1 cellular context compared by ENCODE assay signal in the genomic region with DNA sequence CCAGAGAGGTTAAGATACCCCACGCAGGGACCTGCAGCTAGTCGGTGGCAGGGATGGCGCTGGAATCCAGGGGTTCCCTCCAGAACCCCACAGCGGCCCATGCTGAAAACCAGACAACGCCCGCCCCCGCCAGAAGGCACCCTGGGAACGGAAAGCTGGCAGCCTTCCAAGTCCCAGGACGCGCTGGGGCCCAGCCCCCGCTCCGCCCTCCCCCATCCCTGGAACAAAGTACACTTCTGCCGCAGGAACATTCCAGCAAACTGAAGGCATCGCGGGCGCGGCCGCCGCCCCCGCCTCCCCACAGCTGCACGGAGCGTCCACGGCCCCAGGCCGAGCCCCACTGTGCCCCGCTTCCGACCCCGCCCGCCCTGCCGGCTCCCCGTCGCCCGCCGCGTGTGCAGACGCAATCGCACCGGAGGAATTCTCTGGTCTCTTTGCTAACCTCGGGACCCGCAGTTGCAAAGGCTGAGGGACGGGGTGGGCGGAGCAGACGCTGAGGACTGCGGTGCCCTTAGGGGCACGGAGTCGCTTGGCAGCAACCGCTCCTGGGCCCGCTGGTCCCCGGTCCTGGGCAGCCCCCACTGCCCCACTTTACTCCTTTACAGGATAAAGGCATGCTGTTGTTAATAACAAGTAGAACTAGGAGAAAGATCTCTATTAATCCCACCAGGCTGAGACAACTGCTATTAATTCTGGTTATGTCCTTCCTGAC.
TF ChIP-seq lines count a peak whose summit lies in the region.

No MANE protein-coding gene starts in this region.

TF ChIP-seq in K562, 482 proteins besides CTCF, POLR2A, EP300 and RAD21 (continued from another document and continues in another):
- TF ChIP-seq CBX8 (IDR thresholded peaks at IDR 0.05; ENCODE audit: borderline replicate concordance, extremely low read depth, low read depth, low read length, poor library complexity, severe bottlenecking) (no peak), MEF2D (tag; conservative IDR thresholded peaks at IDR 0.05; ENCODE audit: low read depth) (no peak), TBP (optimal IDR thresholded peaks at IDR 0.05; ENCODE audit: low read depth, low read length) (peak; percentile 17), TAF1 (IDR thresholded peaks at IDR 0.05; ENCODE audit: control insufficient read depth, extremely low read depth, insufficient read depth, low read length, severe bottlenecking) (peak; percentile 67), KDM5B (IDR thresholded peaks at IDR 0.05; ENCODE audit: insufficient replicate concordance, low read depth, low read length) (peak; percentile 69), RHOXF2B (CRISPR knock-in tag; conservative IDR thresholded peaks at IDR 0.05) (no peak), SREBF1 (IDR thresholded peaks at IDR 0.05; ENCODE audit: borderline replicate concordance, low read depth, low read length) (no peak), SMAD1 (IDR thresholded peaks at IDR 0.05; ENCODE audit: low read depth, low read length, partially characterized antibody) (peak; percentile 85), FOXM1 (IDR thresholded peaks at IDR 0.05; ENCODE audit: low read depth) (no peak), FOXM1 (CRISPR knock-in tag; IDR thresholded peaks at IDR 0.05; ENCODE audit: low read depth) (no peak), ZNF766 (CRISPR knock-in tag; conservative IDR thresholded peaks at IDR 0.05) (no peak), SIX5 (IDR thresholded peaks at IDR 0.05; ENCODE audit: borderline replicate concordance in 1 of 2, insufficient read depth in 1 of 2, low read depth in 1 of 2, low read length in 2 of 2) (no peak), BHLHE40 (IDR thresholded peaks at IDR 0.05; ENCODE audit: low read length) (peak; percentile 44), RB1 (IDR thresholded peaks at IDR 0.05; ENCODE audit: low read depth) (0 out of 2 replicates have a peak, but pooled peaks have one; percentile 31), MYNN (IDR thresholded peaks at IDR 0.05) (peak; percentile 75; the same call in 1 of the 2 replicates), MYNN (CRISPR knock-in tag; IDR thresholded peaks at IDR 0.05) (no peak), NBN (IDR thresholded peaks at IDR 0.05; ENCODE audit: low read depth) (peak; percentile 24; the same call in 1 of the 2 replicates), ZNF311 (CRISPR knock-in tag; IDR thresholded peaks at IDR 0.05) (no peak), RFX1 (IDR thresholded peaks at IDR 0.05) (peak; percentile 38; the same call in 1 of the 2 replicates), NRF1 (conservative IDR thresholded peaks at IDR 0.05 in 1 of 2, IDR thresholded peaks at IDR 0.05 in 1 of 2) (peak; percentile 46 to 51; a peak in 2 of 4 replicates), ZNF445 (CRISPR knock-in tag; IDR thresholded peaks at IDR 0.05; ENCODE audit: low read depth) (no peak), CREM (IDR thresholded peaks at IDR 0.05; ENCODE audit: low read depth) (peak; percentile 54), GTF2E2 (tag; IDR thresholded peaks at IDR 0.05) (peak; percentile 74; the same call in 1 of the 2 replicates), POLR2H (tag; IDR thresholded peaks at IDR 0.05; ENCODE audit: low read depth) (peak; percentile 44; the same call in 1 of the 2 replicates), GABPB2 (CRISPR knock-in tag; conservative IDR thresholded peaks at IDR 0.05) (no peak), HMG20B (CRISPR knock-in tag; IDR thresholded peaks at IDR 0.05) (no peak), PHF20 (IDR thresholded peaks at IDR 0.05; ENCODE audit: partially characterized antibody) (peak; percentile 10), KDM2B (CRISPR knock-in tag; IDR thresholded peaks at IDR 0.05) (no peak), ZKSCAN8 (CRISPR knock-in tag; IDR thresholded peaks at IDR 0.05) (0 out of 2 replicates have a peak, but pooled peaks have one; percentile 48), CHD2 (IDR thresholded peaks at IDR 0.05; ENCODE audit: low read depth, low read length) (peak; percentile 61; the same call in 1 of the 2 replicates), U2AF2 (optimal IDR thresholded peaks at IDR 0.05; ENCODE audit: low read depth, low read length) (no peak), ETV6 (IDR thresholded peaks at IDR 0.05; ENCODE audit: borderline replicate concordance in 1 of 2, low read depth in 2 of 2, low read length in 1 of 2) (no peak), ETV6 (CRISPR knock-in tag; IDR thresholded peaks at IDR 0.05; ENCODE audit: borderline replicate concordance) (no peak), MCM5 (IDR thresholded peaks at IDR 0.05; ENCODE audit: low read depth) (no peak), RBM22 (IDR thresholded peaks at IDR 0.05; ENCODE audit: low read depth, low read length, poor library complexity, severe bottlenecking) (no peak), SAP30 (IDR thresholded peaks at IDR 0.05; ENCODE audit: borderline replicate concordance, insufficient read depth, low read depth, low read length, poor library complexity, severe bottlenecking) (no peak), L3MBTL2 (IDR thresholded peaks at IDR 0.05) (peak; percentile 27; the same call in 1 of the 2 replicates), RBFOX2 (IDR thresholded peaks at IDR 0.05; ENCODE audit: low read depth, low read length) (peak; percentile 85), MYC (IDR thresholded peaks at IDR 0.05; ENCODE audit: low read depth, low read length) (peak; percentile 76; the same call in 1 of the 2 replicates), MYC (CRISPR knock-in tag; IDR thresholded peaks at IDR 0.05; ENCODE audit: borderline replicate concordance, low read depth) (no peak), GTF2F1 (IDR thresholded peaks at IDR 0.05; ENCODE audit: low read depth, low read length) (no peak), POLR3G (IDR thresholded peaks at IDR 0.05; ENCODE audit: extremely low read depth, insufficient read length, insufficient replicate concordance) (no peak), ARID1B (IDR thresholded peaks at IDR 0.05) (peak; percentile 65), EP400 (IDR thresholded peaks at IDR 0.05) (peak; percentile 54), SMAD4 (CRISPR knock-in tag; conservative IDR thresholded peaks at IDR 0.05) (peak; percentile 70; the same call in 1 of the 2 replicates), ZNF165 (CRISPR knock-in tag; IDR thresholded peaks at IDR 0.05; ENCODE audit: borderline replicate concordance) (no peak), HDAC1 (IDR thresholded peaks at IDR 0.05) (peak in 1 of 2 experiments; percentile 41; a peak in 1 of 4 replicates), HLTF (IDR thresholded peaks at IDR 0.05) (no peak), CBX2 (IDR thresholded peaks at IDR 0.05; ENCODE audit: insufficient read depth, low read length, poor library complexity, severe bottlenecking) (no peak), ZNF644 (tag; IDR thresholded peaks at IDR 0.05; ENCODE audit: low read depth) (peak; percentile 59; the same call in 1 of the 2 replicates), PTTG1 (tag; IDR thresholded peaks at IDR 0.05; ENCODE audit: low read depth) (no peak), ESRRA (IDR thresholded peaks at IDR 0.05; ENCODE audit: borderline replicate concordance, low read depth) (no peak; the same call in 1 of the 2 replicates), POLR2AphosphoS5 (IDR thresholded peaks at IDR 0.05; ENCODE audit: control insufficient read depth, insufficient read depth, low read depth, low read length) (peak; percentile 76), RCOR1 (IDR thresholded peaks at IDR 0.05; ENCODE audit: borderline replicate concordance in 1 of 2, low read depth in 2 of 2, low read length in 2 of 2) (peak; percentile 6 to 81; a peak in 3 of 4 replicates)
- TF ChIP-seq, protein P1, sequence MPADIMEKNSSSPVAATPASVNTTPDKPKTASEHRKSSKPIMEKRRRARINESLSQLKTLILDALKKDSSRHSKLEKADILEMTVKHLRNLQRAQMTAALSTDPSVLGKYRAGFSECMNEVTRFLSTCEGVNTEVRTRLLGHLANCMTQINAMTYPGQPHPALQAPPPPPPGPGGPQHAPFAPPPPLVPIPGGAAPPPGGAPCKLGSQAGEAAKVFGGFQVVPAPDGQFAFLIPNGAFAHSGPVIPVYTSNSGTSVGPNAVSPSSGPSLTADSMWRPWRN (IDR thresholded peaks at IDR 0.05; ENCODE audit: low read depth) = no peak
- TF ChIP-seq, protein P2, sequence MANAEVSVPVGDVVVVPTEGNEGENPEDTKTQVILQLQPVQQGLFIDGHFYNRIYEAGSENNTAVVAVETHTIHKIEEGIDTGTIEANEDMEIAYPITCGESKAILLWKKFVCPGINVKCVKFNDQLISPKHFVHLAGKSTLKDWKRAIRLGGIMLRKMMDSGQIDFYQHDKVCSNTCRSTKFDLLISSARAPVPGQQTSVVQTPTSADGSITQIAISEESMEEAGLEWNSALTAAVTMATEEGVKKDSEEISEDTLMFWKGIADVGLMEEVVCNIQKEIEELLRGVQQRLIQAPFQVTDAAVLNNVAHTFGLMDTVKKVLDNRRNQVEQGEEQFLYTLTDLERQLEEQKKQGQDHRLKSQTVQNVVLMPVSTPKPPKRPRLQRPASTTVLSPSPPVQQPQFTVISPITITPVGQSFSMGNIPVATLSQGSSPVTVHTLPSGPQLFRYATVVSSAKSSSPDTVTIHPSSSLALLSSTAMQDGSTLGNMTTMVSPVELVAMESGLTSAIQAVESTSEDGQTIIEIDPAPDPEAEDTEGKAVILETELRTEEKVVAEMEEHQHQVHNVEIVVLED (CRISPR knock-in tag; IDR thresholded peaks at IDR 0.05) = no peak
- TF ChIP-seq, protein P3, sequence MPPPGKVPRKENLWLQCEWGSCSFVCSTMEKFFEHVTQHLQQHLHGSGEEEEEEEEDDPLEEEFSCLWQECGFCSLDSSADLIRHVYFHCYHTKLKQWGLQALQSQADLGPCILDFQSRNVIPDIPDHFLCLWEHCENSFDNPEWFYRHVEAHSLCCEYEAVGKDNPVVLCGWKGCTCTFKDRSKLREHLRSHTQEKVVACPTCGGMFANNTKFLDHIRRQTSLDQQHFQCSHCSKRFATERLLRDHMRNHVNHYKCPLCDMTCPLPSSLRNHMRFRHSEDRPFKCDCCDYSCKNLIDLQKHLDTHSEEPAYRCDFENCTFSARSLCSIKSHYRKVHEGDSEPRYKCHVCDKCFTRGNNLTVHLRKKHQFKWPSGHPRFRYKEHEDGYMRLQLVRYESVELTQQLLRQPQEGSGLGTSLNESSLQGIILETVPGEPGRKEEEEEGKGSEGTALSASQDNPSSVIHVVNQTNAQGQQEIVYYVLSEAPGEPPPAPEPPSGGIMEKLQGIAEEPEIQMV (tag; conservative IDR thresholded peaks at IDR 0.05; ENCODE audit: low read depth) = no peak
- TF ChIP-seq, protein P4, sequence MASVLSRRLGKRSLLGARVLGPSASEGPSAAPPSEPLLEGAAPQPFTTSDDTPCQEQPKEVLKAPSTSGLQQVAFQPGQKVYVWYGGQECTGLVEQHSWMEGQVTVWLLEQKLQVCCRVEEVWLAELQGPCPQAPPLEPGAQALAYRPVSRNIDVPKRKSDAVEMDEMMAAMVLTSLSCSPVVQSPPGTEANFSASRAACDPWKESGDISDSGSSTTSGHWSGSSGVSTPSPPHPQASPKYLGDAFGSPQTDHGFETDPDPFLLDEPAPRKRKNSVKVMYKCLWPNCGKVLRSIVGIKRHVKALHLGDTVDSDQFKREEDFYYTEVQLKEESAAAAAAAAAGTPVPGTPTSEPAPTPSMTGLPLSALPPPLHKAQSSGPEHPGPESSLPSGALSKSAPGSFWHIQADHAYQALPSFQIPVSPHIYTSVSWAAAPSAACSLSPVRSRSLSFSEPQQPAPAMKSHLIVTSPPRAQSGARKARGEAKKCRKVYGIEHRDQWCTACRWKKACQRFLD (CRISPR knock-in tag; IDR thresholded peaks at IDR 0.05) = peak; percentile 84
- TF ChIP-seq, protein P5, sequence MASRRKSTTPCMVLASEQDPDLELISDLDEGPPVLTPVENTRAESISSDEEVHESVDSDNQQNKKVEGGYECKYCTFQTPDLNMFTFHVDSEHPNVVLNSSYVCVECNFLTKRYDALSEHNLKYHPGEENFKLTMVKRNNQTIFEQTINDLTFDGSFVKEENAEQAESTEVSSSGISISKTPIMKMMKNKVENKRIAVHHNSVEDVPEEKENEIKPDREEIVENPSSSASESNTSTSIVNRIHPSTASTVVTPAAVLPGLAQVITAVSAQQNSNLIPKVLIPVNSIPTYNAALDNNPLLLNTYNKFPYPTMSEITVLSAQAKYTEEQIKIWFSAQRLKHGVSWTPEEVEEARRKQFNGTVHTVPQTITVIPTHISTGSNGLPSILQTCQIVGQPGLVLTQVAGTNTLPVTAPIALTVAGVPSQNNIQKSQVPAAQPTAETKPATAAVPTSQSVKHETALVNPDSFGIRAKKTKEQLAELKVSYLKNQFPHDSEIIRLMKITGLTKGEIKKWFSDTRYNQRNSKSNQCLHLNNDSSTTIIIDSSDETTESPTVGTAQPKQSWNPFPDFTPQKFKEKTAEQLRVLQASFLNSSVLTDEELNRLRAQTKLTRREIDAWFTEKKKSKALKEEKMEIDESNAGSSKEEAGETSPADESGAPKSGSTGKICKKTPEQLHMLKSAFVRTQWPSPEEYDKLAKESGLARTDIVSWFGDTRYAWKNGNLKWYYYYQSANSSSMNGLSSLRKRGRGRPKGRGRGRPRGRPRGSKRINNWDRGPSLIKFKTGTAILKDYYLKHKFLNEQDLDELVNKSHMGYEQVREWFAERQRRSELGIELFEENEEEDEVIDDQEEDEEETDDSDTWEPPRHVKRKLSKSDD (conservative IDR thresholded peaks at IDR 0.05; ENCODE audit: low read length) = no peak
- TF ChIP-seq, protein P6, sequence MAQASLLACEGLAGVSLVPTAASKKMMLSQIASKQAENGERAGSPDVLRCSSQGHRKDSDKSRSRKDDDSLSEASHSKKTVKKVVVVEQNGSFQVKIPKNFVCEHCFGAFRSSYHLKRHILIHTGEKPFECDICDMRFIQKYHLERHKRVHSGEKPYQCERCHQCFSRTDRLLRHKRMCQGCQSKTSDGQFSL (CRISPR knock-in tag; IDR thresholded peaks at IDR 0.05) = no peak
- TF ChIP-seq, protein P6 (tag; IDR thresholded peaks at IDR 0.05) = no peak
- TF ChIP-seq, protein P7, sequence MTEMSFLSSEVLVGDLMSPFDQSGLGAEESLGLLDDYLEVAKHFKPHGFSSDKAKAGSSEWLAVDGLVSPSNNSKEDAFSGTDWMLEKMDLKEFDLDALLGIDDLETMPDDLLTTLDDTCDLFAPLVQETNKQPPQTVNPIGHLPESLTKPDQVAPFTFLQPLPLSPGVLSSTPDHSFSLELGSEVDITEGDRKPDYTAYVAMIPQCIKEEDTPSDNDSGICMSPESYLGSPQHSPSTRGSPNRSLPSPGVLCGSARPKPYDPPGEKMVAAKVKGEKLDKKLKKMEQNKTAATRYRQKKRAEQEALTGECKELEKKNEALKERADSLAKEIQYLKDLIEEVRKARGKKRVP (CRISPR knock-in tag; IDR thresholded peaks at IDR 0.05) = no peak
